In genomic region chr11:34621876-34622275, GRCh38 we compare ENCODE assay signal across 1 cellular context.
TF ChIP-seq lines count a peak whose summit lies in the region.

No MANE protein-coding gene starts in this region.

TF ChIP-seq in K562, 482 proteins besides CTCF, POLR2A, EP300 and RAD21 (continued from another document):
- TF ChIP-seq U2AF1 (optimal IDR thresholded peaks at IDR 0.05; ENCODE audit: low read depth, low read length) (no peak), DDX20 (tag; IDR thresholded peaks at IDR 0.05; ENCODE audit: low read depth) (0 out of 2 replicates have a peak, but pooled peaks have one; percentile 45), YY1 (IDR thresholded peaks at IDR 0.05; ENCODE audit: borderline replicate concordance in 1 of 3, control insufficient read depth in 1 of 3, extremely low read depth in 1 of 3, insufficient read depth in 3 of 3, insufficient read length in 1 of 3, insufficient replicate concordance in 2 of 3, low read depth in 1 of 3, low read length in 2 of 3) (peak in 1 of 3 experiments; percentile 43), HDAC1 (IDR thresholded peaks at IDR 0.05) (no peak), DPF2 (IDR thresholded peaks at IDR 0.05) (0 out of 2 replicates have a peak, but pooled peaks have one; percentile 27), SMAD4 (CRISPR knock-in tag; conservative IDR thresholded peaks at IDR 0.05) (0 out of 2 replicates have a peak, but pooled peaks have one; percentile 17), TEAD2 (tag; IDR thresholded peaks at IDR 0.05) (0 out of 2 replicates have a peak, but pooled peaks have one; percentile 4), MEF2D (tag; conservative IDR thresholded peaks at IDR 0.05; ENCODE audit: low read depth) (0 out of 2 replicates have a peak, but pooled peaks have one; percentile 24), ELF4 (CRISPR knock-in tag; IDR thresholded peaks at IDR 0.05) (no peak), GTF3C2 (IDR thresholded peaks at IDR 0.05; ENCODE audit: borderline replicate concordance, extremely low read depth, insufficient read length) (no peak), ZKSCAN8 (CRISPR knock-in tag; IDR thresholded peaks at IDR 0.05) (no peak), FOXK2 (conservative IDR thresholded peaks at IDR 0.05 in 1 of 2, IDR thresholded peaks at IDR 0.05 in 1 of 2; ENCODE audit: low read depth in 2 of 2) (peak; percentile 50 to 54; a peak in 3 of 4 replicates), ZNF316 (IDR thresholded peaks at IDR 0.05) (peak; percentile 17; the same call in 1 of the 2 replicates), NR2C1 (IDR thresholded peaks at IDR 0.05) (no peak), NR2C1 (tag; IDR thresholded peaks at IDR 0.05) (peak; percentile 40; the same call in 1 of the 2 replicates), MAFG (tag; conservative IDR thresholded peaks at IDR 0.05) (peak; percentile 65), TBL1XR1 (IDR thresholded peaks at IDR 0.05; ENCODE audit: low read length in 2 of 2) (no peak), FOSL1 (tag; conservative IDR thresholded peaks at IDR 0.05) (0 out of 2 replicates have a peak, but pooled peaks have one; percentile 29), MAX (CRISPR knock-in tag; IDR thresholded peaks at IDR 0.05) (no peak), C11orf30 (IDR thresholded peaks at IDR 0.05; ENCODE audit: low read depth) (peak; percentile 54), FOXJ2 (tag; IDR thresholded peaks at IDR 0.05) (0 out of 2 replicates have a peak, but pooled peaks have one; percentile 25)
